Comparison of ENCODE assay signal across 1 cellular context in the genomic region with DNA sequence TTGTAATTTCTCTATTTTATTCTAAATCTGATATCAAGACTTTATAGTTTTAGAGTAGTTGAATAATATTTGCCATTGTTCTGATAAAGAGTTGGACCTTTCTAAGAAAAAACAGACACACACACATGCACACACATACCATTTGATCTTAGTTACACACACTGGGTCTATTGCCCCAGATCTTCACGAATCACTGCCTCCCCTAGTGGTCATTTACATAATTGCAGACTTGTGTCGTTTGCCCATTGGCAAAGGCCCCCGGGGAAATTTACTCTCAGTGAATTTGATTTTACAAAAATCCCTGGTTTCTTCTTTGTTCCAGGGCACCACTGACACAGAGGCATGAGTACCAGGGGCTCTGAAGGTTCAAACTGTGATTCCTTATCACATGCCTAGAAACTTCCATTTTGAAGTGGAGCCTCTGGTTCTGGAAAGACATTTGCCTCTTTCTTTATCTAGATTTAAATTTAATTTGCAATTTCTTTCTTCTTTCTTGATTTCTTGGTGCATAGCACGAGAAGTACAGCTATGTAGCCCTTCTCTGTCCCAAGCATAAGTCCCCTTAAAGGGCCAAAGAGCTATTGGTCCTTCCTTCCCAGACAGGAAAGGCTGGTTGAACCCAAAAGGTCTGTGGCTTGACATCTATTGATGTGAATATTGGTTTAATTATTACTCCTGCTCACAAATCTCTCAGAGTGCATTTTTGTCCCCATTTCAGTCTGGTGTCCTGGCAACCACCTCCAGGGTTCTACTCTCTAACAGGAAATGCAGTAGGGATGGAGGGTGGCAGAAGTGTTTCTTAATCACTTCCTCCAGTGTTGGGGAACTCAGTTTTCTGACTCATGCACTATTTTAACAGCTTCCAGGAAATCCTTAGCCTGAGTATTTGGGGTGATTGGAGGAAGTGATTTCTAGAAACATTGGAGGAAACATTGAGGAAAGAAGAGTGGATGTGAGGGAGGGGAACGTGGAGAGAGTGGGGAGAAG.
TF ChIP-seq lines count a peak whose summit lies in the region.

No MANE protein-coding gene starts in this region.

TF ChIP-seq in K562, 482 proteins besides CTCF, POLR2A, EP300 and RAD21 (continued from another document):
- TF ChIP-seq, protein P1, sequence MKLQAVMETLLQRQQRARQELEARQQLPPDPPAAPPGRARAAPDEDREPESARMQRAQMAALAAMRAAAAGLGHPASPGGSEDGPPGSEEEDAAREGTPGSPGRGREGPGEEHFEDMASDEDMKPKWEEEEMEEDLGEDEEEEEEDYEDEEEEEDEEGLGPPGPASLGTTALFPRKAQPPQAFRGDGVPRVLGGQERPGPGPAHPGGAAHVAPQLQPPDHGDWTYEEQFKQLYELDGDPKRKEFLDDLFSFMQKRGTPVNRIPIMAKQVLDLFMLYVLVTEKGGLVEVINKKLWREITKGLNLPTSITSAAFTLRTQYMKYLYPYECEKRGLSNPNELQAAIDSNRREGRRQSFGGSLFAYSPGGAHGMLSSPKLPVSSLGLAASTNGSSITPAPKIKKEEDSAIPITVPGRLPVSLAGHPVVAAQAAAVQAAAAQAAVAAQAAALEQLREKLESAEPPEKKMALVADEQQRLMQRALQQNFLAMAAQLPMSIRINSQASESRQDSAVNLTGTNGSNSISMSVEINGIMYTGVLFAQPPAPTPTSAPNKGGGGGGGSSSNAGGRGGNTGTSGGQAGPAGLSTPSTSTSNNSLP (IDR thresholded peaks at IDR 0.05; ENCODE audit: borderline replicate concordance, low read depth, low read length), result 0 out of 2 replicates have a peak, but pooled peaks have one; percentile 31
- TF ChIP-seq KLF16 (IDR thresholded peaks at IDR 0.05), result peak; percentile 66
- no peak for TF ChIP-seq TCF7L2 (IDR thresholded peaks at IDR 0.05; ENCODE audit: low read depth, low read length)
TF ChIP-seq in K562: peak in this region for 4.
